Comparison of ENCODE assay signal across 16 cellular contexts in the genomic region with DNA sequence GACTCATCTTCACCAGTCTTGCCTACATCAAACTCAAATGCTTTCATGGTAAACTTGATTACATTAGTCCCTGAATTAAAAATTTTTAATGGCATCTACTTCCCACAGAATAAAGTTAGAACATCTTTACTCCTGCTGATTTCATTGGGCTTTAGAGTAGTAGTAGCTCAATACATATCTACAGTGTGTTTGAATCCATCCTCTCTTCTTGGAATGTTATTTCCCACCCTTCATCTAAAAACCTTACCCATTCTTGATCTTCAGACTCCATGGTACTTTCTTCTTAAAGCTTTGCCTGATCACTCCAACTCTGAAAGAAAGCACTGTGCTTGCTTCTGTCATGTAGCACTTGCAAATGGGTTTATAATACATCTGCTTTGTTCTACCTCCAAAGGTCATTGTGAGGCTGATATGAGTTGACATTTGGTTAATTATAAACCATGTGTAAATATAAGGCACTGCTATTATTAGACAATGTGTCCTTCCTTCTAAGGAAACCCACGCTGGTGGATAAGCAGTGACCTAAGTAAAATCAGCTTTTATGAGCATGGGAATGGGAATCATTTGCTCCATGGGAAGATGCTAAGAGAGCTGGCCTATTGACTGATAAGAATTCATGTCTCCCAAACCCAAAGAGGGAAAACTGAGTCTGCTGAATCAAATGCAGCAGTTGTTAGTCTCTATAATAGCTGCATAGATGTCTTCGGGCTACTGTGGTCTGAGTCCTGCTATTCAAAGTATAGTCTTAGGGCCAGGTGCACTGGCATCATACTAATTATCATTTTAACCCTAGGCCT. TPM values are rescaled to one million over a fixed set of nuclear protein-coding genes. Genes with fewer than 3 reads are reported as not detected.
DNase-seq lines count a peak whose midpoint lies in the region; ATAC-seq and TF ChIP-seq lines count a peak whose summit lies in the region.
"Had no signal": no experiment of that assay in that cellular context is flagged by ENCODE, and none has a peak within 500 bp of the region (broad histone marks: within the 10 kb centered on the region; RNA-seq: fewer than 3 reads in every experiment).

No MANE protein-coding gene starts in this region.

- ATAC-seq in Right ventricle myocardium superior (ENCODE audit: poor library complexity), result peak; percentile 39
- no peak for ATAC-seq in Right ventricle myocardium inferior
- peak; percentile 90 for ATAC-seq in HG02943 (IDR thresholded peaks at IDR 0.05; ENCODE audit: low read depth, unreplicated experiment)
- ATAC-seq in T-cell (replicated peaks in 1 of 4), result no peak
- ATAC-seq in GM19455 (IDR thresholded peaks at IDR 0.05; ENCODE audit: unreplicated experiment), result no peak
- ATAC-seq: stimulated activated naive CD8-positive, alpha-beta T cell treated with anti-CD3 and anti-CD28 coated beads, Interleukin-15, amount 100 ng/mL, for 72 hours had no signal

- H3K4me3 Mint-ChIP-seq in type B pancreatic cell, result peak overlapping the region; percentile 40
- no peak overlapping the region for H3K4me3 Mint-ChIP-seq in T-cell
- H3K4me3 Mint-ChIP-seq: activated T-cell treated with anti-CD3 and anti-CD28 coated beads, Interleukin-2, amount 50 U/mL, for 24 hours; endodermal cell; stimulated activated naive CD8-positive, alpha-beta T cell treated with anti-CD3 and anti-CD28 coated beads, Interleukin-15, amount 100 ng/mL, for 72 hours had no signal

- no peak for TF ChIP-seq CTCF in type B pancreatic cell (conservative IDR thresholded peaks at IDR 0.05)

- intact Hi-C loops in Right ventricle myocardium superior (cut with DNase I) (no loop called here), Right ventricle myocardium inferior (cut with DNase I) (no loop called here)

- H3K9me3 Mint-ChIP-seq in type B pancreatic cell (peaks cover 4% of the 10 kb centered on the region), T-cell (peaks cover 0 to 4% (median 0%) of the 10 kb centered on the region in 3 donors)
- H3K9me3 Mint-ChIP-seq: activated T-cell treated with anti-CD3 and anti-CD28 coated beads, Interleukin-2, amount 50 U/mL, for 24 hours; stimulated activated naive CD8-positive, alpha-beta T cell treated with anti-CD3 and anti-CD28 coated beads, Interleukin-15, amount 100 ng/mL, for 72 hours had no signal

- in situ Hi-C loops in SK-MEL-5 (cut with HindIII; ENCODE audit: low pct_unique_long_range_greater_than_20kb, low sequenced_read_pairs), result no loop called here

- H3K27ac Mint-ChIP-seq in type B pancreatic cell (no peak overlapping the region), T-cell (no peak overlapping the region)
- H3K27ac Mint-ChIP-seq: activated T-cell treated with anti-CD3 and anti-CD28 coated beads, Interleukin-2, amount 50 U/mL, for 24 hours; endodermal cell; stimulated activated naive CD8-positive, alpha-beta T cell treated with anti-CD3 and anti-CD28 coated beads, Interleukin-15, amount 100 ng/mL, for 72 hours had no signal

- no peaks in the 10 kb centered on the region for H3K27me3 Mint-ChIP-seq in type B pancreatic cell
- H3K27me3 Mint-ChIP-seq in T-cell, result peaks cover 7 to 13% of the 10 kb centered on the region in 2 donors

- H3K36me3 Mint-ChIP-seq in type B pancreatic cell, result no peaks in the 10 kb centered on the region
- no peaks in the 10 kb centered on the region for H3K36me3 Mint-ChIP-seq in T-cell

- no peak for DNase-seq in Right ventricle myocardium superior
- DNase-seq in Right ventricle myocardium inferior (ENCODE audit: missing footprints), result no peak
- peak; percentile 79 for DNase-seq in SK-MEL-5 (ENCODE audit: low read depth, low spot score)
- DNase-seq in type B pancreatic cell (ENCODE audit: extremely low spot score, unreplicated experiment), result no peak
- no peak for DNase-seq in activated T-cell treated with anti-CD3 and anti-CD28 coated beads, Interleukin-2, amount 50 U/mL, for 1 hour
- no peak for DNase-seq in T-cell
- DNase-seq: 8988T; activated T-cell treated with anti-CD3 and anti-CD28 coated beads, Interleukin-2, amount 50 U/mL, for 24 hours; DMS79; endodermal cell; heart left ventricle; lower lobe of right lung; ovary; stimulated activated naive CD8-positive, alpha-beta T cell treated with anti-CD3 and anti-CD28 coated beads, Interleukin-15, amount 100 ng/mL, for 72 hours had no signal

- CTCF ChIA-PET in T-cell (lab: Charles Lee), result no interaction called here

- POLR2A ChIA-PET in T-cell (lab: Charles Lee), result no interaction called here

- peaks cover 21% of the 10 kb centered on the region for H3K4me1 Mint-ChIP-seq in type B pancreatic cell (ENCODE audit: unreplicated experiment)
- H3K4me1 Mint-ChIP-seq in T-cell, result no peaks in the 10 kb centered on the region
- H3K4me1 Mint-ChIP-seq: stimulated activated naive CD8-positive, alpha-beta T cell treated with anti-CD3 and anti-CD28 coated beads, Interleukin-15, amount 100 ng/mL, for 72 hours had no signal

RNA-seq across cellular contexts. Expression of a gene that starts 7.5 kb away (rescaled TPM):
- 0.86 TPM for total RNA-seq in Right ventricle myocardium superior
- total RNA-seq in Right ventricle myocardium inferior, result 0.38 TPM
- 21.4 and 22.2 TPM in 2 replicates for total RNA-seq in SK-MEL-5 (2014; rRNA removed; shearing (Covaris generic))
- polyA plus RNA-seq in SK-MEL-5 (2015; cell fraction: cytosol; rRNA removed), result 4.4 and 8.8 TPM in 2 replicates
- polyA plus RNA-seq in SK-MEL-5 (2015; cell fraction: nucleus; rRNA removed), result 7.2 and 13.2 TPM in 2 replicates
- total RNA-seq in type B pancreatic cell (ENCODE audit: low replicate concordance), result 6.7 and 10.0 TPM in 2 replicates
- under 1 TPM in 3 of 5 donors, not detected in 2; 0.16 to 0.23 (median 0.23) TPM for total RNA-seq in T-cell

Comparison
In these comparisons a context has a peak if more than half of its experiments do, and no peak if none do; other contexts are left out.
1. ATAC-seq: peak in Right ventricle myocardium superior (single experiment) and HG02943 (single experiment); none in Right ventricle myocardium inferior (single experiment), T-cell (0 of 4) and GM19455 (single experiment).